ENCODE assay signal across 21 cellular contexts in genomic region chr6:131945971-131946370, GRCh38. TPM values are rescaled to one million over a fixed set of nuclear protein-coding genes. Genes with fewer than 3 reads are reported as not detected.
DNase-seq lines count a peak whose midpoint lies in the region; ATAC-seq, FAIRE-seq and TF ChIP-seq lines count a peak whose summit lies in the region.
"Had no signal": no experiment of that assay in that cellular context is flagged by ENCODE, and none has a peak within 500 bp of the region (broad histone marks: within the 10 kb centered on the region; RNA-seq: fewer than 3 reads in every experiment).

No MANE protein-coding gene starts in this region.

- no peak for TF ChIP-seq CTCF in HepG2 (CRISPR knock-in tag; IDR thresholded peaks at IDR 0.05)
- no peak for TF ChIP-seq CTCF in right lobe of liver (IDR thresholded peaks at IDR 0.05)
- TF ChIP-seq CTCF in brain microvascular endothelial cell (IDR thresholded peaks at IDR 0.05; ENCODE audit: low read depth, low read length, missing control alignments): no peak
- no peak for TF ChIP-seq CTCF in osteocyte (IDR thresholded peaks at IDR 0.05)

- TF ChIP-seq RAD21 in HepG2 (CRISPR knock-in tag; IDR thresholded peaks at IDR 0.05): no peak

- H3K36me3 Mint-ChIP-seq in osteocyte (ENCODE audit: unreplicated experiment): peaks cover 27% of the 10 kb centered on the region
- H3K36me3 Mint-ChIP-seq: CD4-positive, alpha-beta memory T cell had no signal

- H3K4me1 Mint-ChIP-seq in osteocyte (ENCODE audit: unreplicated experiment): peaks cover 34% of the 10 kb centered on the region

- H3K27me3 Mint-ChIP-seq in osteocyte (ENCODE audit: unreplicated experiment): no peaks in the 10 kb centered on the region

- H3K9me3 Mint-ChIP-seq in osteocyte (ENCODE audit: unreplicated experiment): no peaks in the 10 kb centered on the region

- TF ChIP-seq POLR2A in HepG2 (IDR thresholded peaks at IDR 0.05; ENCODE audit: insufficient read depth in 1 of 2, low read depth in 2 of 2, low read length in 2 of 2) (no peak), right lobe of liver (IDR thresholded peaks at IDR 0.05) (no peak)

- CTCF ChIA-PET in HepG2 (lab: Yijun Ruan, JAX; ENCODE audit: low intra/inter-chr PET ratio, low total read pairs): no interaction called here

- H3K36me3 ChIP-seq in HepG2 (replicated peaks in 1 of 2; ENCODE audit: control insufficient read depth in 1 of 2, insufficient read depth in 2 of 2, low read length in 2 of 2): peaks cover 8 to 20% of the 10 kb centered on the region in 2 experiments
- peaks cover 0 to 7% (median 5%) of the 10 kb centered on the region in 4 donors for H3K36me3 ChIP-seq in right lobe of liver
- H3K36me3 ChIP-seq in brain microvascular endothelial cell (replicated peaks): peaks cover 17% of the 10 kb centered on the region
- H3K36me3 ChIP-seq: BE2C had no signal

- TF ChIP-seq EP300 in HepG2 (IDR thresholded peaks at IDR 0.05; ENCODE audit: low read depth in 2 of 2, low read length in 2 of 2) (no peak), HepG2 (CRISPR knock-in tag; IDR thresholded peaks at IDR 0.05; ENCODE audit: borderline replicate concordance) (no peak)

- H3K27ac Mint-ChIP-seq in osteocyte (ENCODE audit: unreplicated experiment): peak overlapping the region; percentile 83
- H3K27ac Mint-ChIP-seq: CD4-positive, alpha-beta memory T cell had no signal

- POLR2A ChIA-PET in HepG2 (lab: Yijun Ruan, JAX): interaction anchor here (0.9 to 8.1 kb wide), 5 partner anchors 8 to 66 kb away, joined by 3 to 400 read pairs (median 103); no protein-coding TSS in a partner anchor

- H3K9me3 ChIP-seq in HepG2 (ENCODE audit: low read length): no peaks in the 10 kb centered on the region
- H3K9me3 ChIP-seq in right lobe of liver: no peaks in the 10 kb centered on the region
- H3K9me3 ChIP-seq: BE2C had no signal

- no TSS peak for BruUV-seq in HepG2 (replicated peaks; lab: Mats Ljungman, UMichigan)

- intact Hi-C loops in HepG2 (cut with micrococcal nuclease; ENCODE audit: unreplicated experiment): no loop called here
- intact Hi-C loops in right lobe of liver (cut with DNase I): no loop called here

- no peak overlapping the region for H3K4me3 Mint-ChIP-seq in osteocyte (ENCODE audit: unreplicated experiment)
- H3K4me3 Mint-ChIP-seq: CD4-positive, alpha-beta memory T cell; H9 had no signal

- in situ Hi-C loops in HepG2 (cut with HindIII; ENCODE audit: extremely low pct_ligation_motif_present, low pct_unique_long_range_greater_than_20kb): no loop called here
- in situ Hi-C loops in brain microvascular endothelial cell (cut with HindIII; ENCODE audit: low pct_ligation_motif_present, low sequenced_read_pairs): no loop called here

- H3K4me3 ChIP-seq in HepG2 (replicated peaks in 1 of 3; ENCODE audit: insufficient read depth in 1 of 3, low read depth in 2 of 3, low read length in 3 of 3) (no peak overlapping the region), right lobe of liver (no peak overlapping the region), brain microvascular endothelial cell (ENCODE audit: low read depth, low read length) (no peak overlapping the region)

- DNase-seq in HepG2 (ENCODE audit: low spot score) (no peak), right lobe of liver (no peak), brain microvascular endothelial cell (no peak), osteocyte (ENCODE audit: extremely low spot score, unreplicated experiment) (no peak), NCI-H1092 (lab: John Stamatoyannopoulos, UW) (no peak), RCC 7860 (ENCODE audit: low spot score) (no peak), DMS53 (lab: John Stamatoyannopoulos, UW) (no peak), GM19239 (ENCODE audit: insufficient read length, low spot score) (no peak)
- DNase-seq: BE2C; CD4-positive, alpha-beta memory T cell; DMS79; H9; MV-4-11; NCI-H1436; NCI-H2029 treated with DMSO at 0.1 percent for 48 hours; NCI-H510A; NCI-H82 had no signal

- H3K27me3 ChIP-seq in HepG2 (ENCODE audit: control insufficient read depth in 1 of 2, insufficient read depth in 2 of 2, low read length in 2 of 2): peaks cover 0 to 3% of the 10 kb centered on the region in 2 experiments; a peak in 1 of 5 replicates
- no peaks in the 10 kb centered on the region for H3K27me3 ChIP-seq in right lobe of liver
- no peaks in the 10 kb centered on the region for H3K27me3 ChIP-seq in brain microvascular endothelial cell (replicated peaks)

- H3K9ac ChIP-seq in HepG2 (ENCODE audit: insufficient read depth, low read depth, low read length): no peak overlapping the region

- peaks cover 34% of the 10 kb centered on the region for H4K20me1 ChIP-seq in HepG2 (ENCODE audit: insufficient read depth, low read length)

- no peak for FAIRE-seq in HepG2 (lab: Jason Lieb, UNC)
- FAIRE-seq in RCC 7860 (lab: Jason Lieb, UNC): no peak
- FAIRE-seq in GM19239 (lab: Jason Lieb, UNC): no peak
- FAIRE-seq: HTR-8/SVneo had no signal

- no peak overlapping the region for H3K4me2 ChIP-seq in HepG2 (ENCODE audit: low read depth, low read length)

- WGBS in HepG2 (ENCODE audit: low lambda C conversion rate): 94% methylated on average over 1 of the region's 1 CpG
- WGBS in right lobe of liver (ENCODE audit: insufficient coverage, low coverage, low lambda C conversion rate, missing lambda C conversion rate): 86% methylated on average over 1 of the region's 1 CpG

- ATAC-seq in HepG2 (peak; percentile 1; the same call in 2 of the 3 replicates), right lobe of liver (no peak)
- ATAC-seq: Panc1, Right ventricle myocardium inferior had no signal

- H3K27ac ChIP-seq in HepG2 (ENCODE audit: extremely low read length, insufficient read depth, low read length) (no peak overlapping the region), right lobe of liver (no peak overlapping the region), brain microvascular endothelial cell (peak overlapping the region; percentile 47)
- H3K27ac ChIP-seq: HL-60 had no signal

- H2AFZ ChIP-seq in HepG2 (ENCODE audit: low read length): no peak overlapping the region

- H3K4me1 ChIP-seq in HepG2 (ENCODE audit: insufficient read depth, low read length) (peaks cover 31% of the 10 kb centered on the region), right lobe of liver (peaks cover 0 to 7% (median 0%) of the 10 kb centered on the region in 4 donors)

- peaks cover 23% of the 10 kb centered on the region for H3K79me2 ChIP-seq in HepG2 (ENCODE audit: insufficient read depth, low read length)

TF ChIP-seq in HepG2, 621 proteins besides CTCF, POLR2A, EP300 and RAD21 (continues in another document):
- TF ChIP-seq ZNF362 (CRISPR knock-in tag; IDR thresholded peaks at IDR 0.05; ENCODE audit: borderline replicate concordance) (no peak), HES4 (CRISPR knock-in tag; IDR thresholded peaks at IDR 0.05; ENCODE audit: borderline replicate concordance) (no peak), ATF2 (CRISPR knock-in tag; IDR thresholded peaks at IDR 0.05) (no peak), MIER3 (CRISPR knock-in tag; IDR thresholded peaks at IDR 0.05; ENCODE audit: borderline replicate concordance) (no peak)

RNA-seq across cellular contexts. Expression of gene CCN2, which starts 5.2 kb away (rescaled TPM):
- total RNA-seq in HepG2 (2016; rRNA removed; fragmentation: Illumina TruSeq; extraction: Trizol) (29.6 and 34.7 TPM in 2 replicates), right lobe of liver (10 to 100 TPM in 5 of 6 experiments, 1 to 10 TPM in 1; 3.4 to 82.9 (median 54.3) TPM), osteocyte (635 and 878 TPM in 2 replicates)
- 7.2 and 7.8 TPM in 2 replicates for total RNA-seq in HepG2 (2016; cell fraction: cytosol; rRNA removed; fragmentation: Illumina TruSeq; extraction: Trizol; ENCODE audit: low read depth)
- total RNA-seq in HepG2 (2016; cell fraction: insoluble cytoplasmic fraction; rRNA removed; fragmentation: Illumina TruSeq; extraction: Trizol): 27.0 and 36.5 TPM in 2 replicates
- 29.3 and 34.9 TPM in 2 replicates for total RNA-seq in HepG2 (2016; cell fraction: membrane; rRNA removed; fragmentation: Illumina TruSeq; extraction: Trizol)
- 91.2 and 104 TPM in 2 replicates for total RNA-seq in HepG2 (2016; cell fraction: nucleus; rRNA removed; fragmentation: Illumina TruSeq; extraction: Trizol)
- 316 and 375 TPM in 2 replicates for polyA plus RNA-seq in HepG2 (2011; rRNA removed)
- 191 and 283 TPM in 2 replicates for polyA plus RNA-seq in HepG2 (2011; cell fraction: cytosol; rRNA removed)
- 458 and 601 TPM in 2 replicates for polyA plus RNA-seq in HepG2 (2011; cell fraction: nucleus; rRNA removed)
- polyA plus RNA-seq in HepG2 (2012): 765 and 789 TPM in 2 replicates
- polyA plus RNA-seq in HepG2 (2016; cell fraction: cytosol; fragmentation: Illumina TruSeq; extraction: Trizol; ENCODE audit: low read depth): 7.8 and 8.0 TPM in 2 replicates
- 36.0 and 46.4 TPM in 2 replicates for polyA plus RNA-seq in HepG2 (2016; cell fraction: insoluble cytoplasmic fraction; fragmentation: Illumina TruSeq; extraction: Trizol; ENCODE audit: low read depth)
- polyA plus RNA-seq in HepG2 (2016; cell fraction: membrane; fragmentation: Illumina TruSeq; extraction: Trizol; ENCODE audit: low read depth): 18.5 and 20.3 TPM in 2 replicates
- polyA plus RNA-seq in HepG2 (2016; cell fraction: nucleus; fragmentation: Illumina TruSeq; extraction: Trizol; ENCODE audit: insufficient read depth, low read depth): 252 and 258 TPM in 2 replicates
- polyA minus RNA-seq in HepG2 (2011; rRNA and poly(A)+ RNA removed; ENCODE audit: low replicate concordance): 0.21 and 276 TPM in 2 replicates
- polyA minus RNA-seq in HepG2 (2011; cell fraction: cytosol; rRNA and poly(A)+ RNA removed): 404 and 475 TPM in 2 replicates
- 171 and 228 TPM in 2 replicates for polyA minus RNA-seq in HepG2 (2011; cell fraction: nucleus; rRNA and poly(A)+ RNA removed)
- total RNA-seq: CD4-positive, alpha-beta memory T cell had no signal
- polyA plus RNA-seq: CD4-positive, alpha-beta memory T cell had no signal
